In genomic region chr5:141431286-141431685, GRCh38 we compare ENCODE assay signal across 9 cellular contexts. TPM values are rescaled to one million over a fixed set of nuclear protein-coding genes. Genes with fewer than 3 reads are reported as not detected.
DNase-seq lines count a peak whose midpoint lies in the region; ATAC-seq, FAIRE-seq and TF ChIP-seq lines count a peak whose summit lies in the region.
"Had no signal": no experiment of that assay in that cellular context is flagged by ENCODE, and none has a peak within 500 bp of the region (broad histone marks: within the 10 kb centered on the region; RNA-seq: fewer than 3 reads in every experiment).

No MANE protein-coding gene starts in this region.

- H3K4me3 Mint-ChIP-seq in endothelial cell (ENCODE audit: unreplicated experiment): peak overlapping the region; percentile 84

- DNase-seq in GM18507 (ENCODE audit: extremely low spot score, insufficient read length, low read depth) (no peak), endothelial cell (ENCODE audit: low spot score) (no peak), skeletal muscle cell (ENCODE audit: low read depth) (no peak), HTR-8/SVneo (ENCODE audit: insufficient read length, low spot score) (no peak), HAP-1 (ENCODE audit: low spot score in 2 of 2) (no peak), H4 (ENCODE audit: low spot score) (no peak)
- DNase-seq in activated CD4-positive, CD25-positive, alpha-beta regulatory T cell treated with anti-CD3 and anti-CD28 coated beads, Interleukin-2, amount 50 U/mL, for 72 hours: no peak

- H3K4me1 Mint-ChIP-seq in endothelial cell (ENCODE audit: unreplicated experiment): no peaks in the 10 kb centered on the region

- H3K27me3 Mint-ChIP-seq in endothelial cell (ENCODE audit: unreplicated experiment): peaks cover 10% of the 10 kb centered on the region

- FAIRE-seq in GM18507 (lab: Jason Lieb, UNC) (peak; percentile 69), HTR-8/SVneo (lab: Jason Lieb, UNC) (no peak)

- peaks cover 39% of the 10 kb centered on the region for H3K9me3 Mint-ChIP-seq in endothelial cell (ENCODE audit: unreplicated experiment)

- in situ Hi-C loops in HAP-1 (cut with MboI; ENCODE audit: low sequenced_read_pairs): no loop called here

- peak overlapping the region; percentile 37 for H3K4me3 ChIP-seq in skeletal muscle cell (ENCODE audit: low read depth, low read length)
- H3K4me3 ChIP-seq in HAP-1: no peak overlapping the region

- no peaks in the 10 kb centered on the region for H3K36me3 ChIP-seq in HAP-1 (replicated peaks)

- H3K36me3 Mint-ChIP-seq in endothelial cell (ENCODE audit: low read depth, unreplicated experiment): peaks cover 66% of the 10 kb centered on the region

- H3K4me1 ChIP-seq in HAP-1: no peaks in the 10 kb centered on the region

- peak; percentile 51 for ATAC-seq in HG02885 (IDR thresholded peaks at IDR 0.05; ENCODE audit: poor library complexity, unreplicated experiment)

- no peaks in the 10 kb centered on the region for H3K9me3 ChIP-seq in HAP-1

- H3K27me3 ChIP-seq in HAP-1 (ENCODE audit: low read depth): no peaks in the 10 kb centered on the region

- H3K27ac Mint-ChIP-seq in endothelial cell (ENCODE audit: unreplicated experiment): no peak overlapping the region

- no peak for TF ChIP-seq CTCF in endothelial cell (IDR thresholded peaks at IDR 0.05; ENCODE audit: unreplicated experiment)

RNA-seq across cellular contexts. Expression of gene PCDHGA12, which starts 1.0 kb away (rescaled TPM):
- 3.8 TPM for total RNA-seq in endothelial cell (ENCODE audit: unreplicated experiment)
- 0.14 and 0.76 TPM in 2 replicates for total RNA-seq in H4 (2014; rRNA removed; shearing (Covaris generic))

RNA-seq across cellular contexts. Expression of gene PCDHGA11, which starts 10.4 kb away (rescaled TPM):
- total RNA-seq in endothelial cell (ENCODE audit: unreplicated experiment): 10.8 TPM
- total RNA-seq in H4 (2014; rRNA removed; shearing (Covaris generic)): 0.66 and 1.3 TPM in 2 replicates
- total RNA-seq: activated CD8-positive, alpha-beta memory T cell treated with anti-CD3 and anti-CD28 coated beads for 36 hours had no signal

RNA-seq across cellular contexts. Expression of gene PCDHGB7, which starts 13.8 kb away (rescaled TPM):
- 45.2 TPM for total RNA-seq in endothelial cell (ENCODE audit: unreplicated experiment)
- total RNA-seq in H4 (2014; rRNA removed; shearing (Covaris generic)): 0.58 and 1.4 TPM in 2 replicates
- total RNA-seq: activated CD8-positive, alpha-beta memory T cell treated with anti-CD3 and anti-CD28 coated beads for 36 hours had no signal

RNA-seq across cellular contexts. Expression of gene PCDHGA10, which starts 18.5 kb away (rescaled TPM):
- total RNA-seq in endothelial cell (ENCODE audit: unreplicated experiment): 43.0 TPM
- 1.4 and 1.9 TPM in 2 replicates for total RNA-seq in H4 (2014; rRNA removed; shearing (Covaris generic))

RNA-seq across cellular contexts. Expression of gene PCDHGB6, which starts 23.5 kb away (rescaled TPM):
- total RNA-seq in endothelial cell (ENCODE audit: unreplicated experiment): 60.0 TPM
- total RNA-seq in H4 (2014; rRNA removed; shearing (Covaris generic)): 0.02 and 0.33 TPM in 2 replicates

Comparison
In these comparisons a context has a peak if more than half of its experiments do, and no peak if none do; other contexts are left out.
1. RNA of gene PCDHGB7, which starts 13.8 kb away (total RNA-seq): 45.2 TPM in endothelial cell (single experiment); 0.58 to 1.4 TPM in H4; every median in the first group is over 10 times any median in the second.